In the genomic region with DNA sequence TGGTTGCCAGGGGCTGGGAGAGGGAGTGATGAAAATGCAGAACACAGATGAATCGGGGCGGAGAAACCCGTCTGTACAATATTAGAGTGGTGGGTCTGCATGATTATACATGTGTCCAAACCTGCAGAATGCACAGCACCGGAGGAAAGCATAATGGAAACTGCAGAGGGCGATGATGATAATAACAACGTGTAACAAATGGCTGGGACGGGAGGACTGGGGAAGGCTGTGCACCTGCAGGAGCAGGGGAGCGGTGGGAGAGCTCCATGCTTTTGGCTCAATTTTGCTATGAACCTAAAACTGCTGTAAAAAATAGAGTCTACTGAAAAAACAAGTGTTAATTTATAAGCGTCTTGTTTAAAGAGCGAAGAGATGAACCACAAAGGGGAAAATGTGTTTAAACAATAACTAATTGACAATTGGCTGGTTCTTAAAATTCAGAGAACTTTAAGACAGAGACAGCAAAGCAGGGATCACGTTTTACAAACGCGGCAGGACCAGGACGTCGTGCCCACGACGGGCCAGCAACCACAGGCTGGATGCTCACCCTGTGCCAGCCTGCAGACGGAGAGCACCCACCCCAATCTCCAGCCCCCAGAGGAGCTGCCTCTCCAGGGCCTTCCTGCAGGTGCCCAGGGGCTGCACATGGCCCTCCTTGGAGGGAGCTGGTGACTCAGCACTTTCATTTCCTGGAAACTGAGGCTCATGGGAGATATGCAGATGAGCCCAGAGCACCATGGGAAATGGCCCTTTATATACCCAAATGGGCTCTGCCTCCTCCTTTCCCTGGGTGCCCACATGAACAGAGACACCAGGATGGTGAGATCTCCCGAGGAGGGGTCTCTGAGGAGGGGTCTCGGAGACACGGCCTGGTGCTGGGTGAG, we compare ENCODE assay signal across 9 cellular contexts. TPM values are rescaled to one million over a fixed set of nuclear protein-coding genes. Genes with fewer than 3 reads are reported as not detected.
DNase-seq lines count a peak whose midpoint lies in the region; TF ChIP-seq lines count a peak whose summit lies in the region.
"Had no signal": no experiment of that assay in that cellular context is flagged by ENCODE, and none has a peak within 500 bp of the region (broad histone marks: within the 10 kb centered on the region; RNA-seq: fewer than 3 reads in every experiment).

Gene TEX19 (plus strand): TSS at position 781 of the 884 bp plus-strand sequence. CDS start 2,904 bp downstream, outside the sequence.

- H3K14ac ChIP-seq in neuronal stem cell (ENCODE audit: low read length) = no peak within 1 kb of the TSS

- H2BK120ac ChIP-seq in neuronal stem cell (ENCODE audit: low read depth, low read length) = no peak within 1 kb of the TSS

- peak within 1 kb of the TSS; percentile 54 for H2AFZ ChIP-seq in neuronal stem cell (ENCODE audit: low read length)

- no peak within 1 kb of the TSS for H2BK5ac ChIP-seq in neuronal stem cell (ENCODE audit: low read length)

- H2AK5ac ChIP-seq in neuronal stem cell (ENCODE audit: low read depth, low read length) = peak within 1 kb of the TSS; percentile 8

- TF ChIP-seq CTCF in dorsolateral prefrontal cortex (IDR thresholded peaks at IDR 0.05 in 54 of 56, conservative IDR thresholded peaks at IDR 0.05 in 2 of 56; ENCODE audit: low read depth in 1 of 56, partially characterized antibody in 56 of 56) (no peak), progenitor cell of endocrine pancreas (IDR thresholded peaks at IDR 0.05; ENCODE audit: unreplicated experiment) (no peak)

- WGBS in neuronal stem cell (ENCODE audit: extremely low coverage in 2 of 2, insufficient read length in 2 of 2, insufficient replicate concordance in 1 of 2), 2 donors = no CpG with 5 or more reads among the region's 21 CpGs

- H3K27me3 ChIP-seq in neuronal stem cell (ENCODE audit: control insufficient read depth in 3 of 3, insufficient read depth in 3 of 3, low read depth in 1 of 3, low read length in 3 of 3) (peaks cover 0 to 3% (median 0%) of the 10 kb centered on the region in 3 experiments), dorsolateral prefrontal cortex (peaks cover 0 to 51% (median 22%) of the 10 kb centered on the region in 45 donors)

- in situ Hi-C loops in SK-MEL-5 (cut with HindIII; ENCODE audit: low pct_unique_long_range_greater_than_20kb, low sequenced_read_pairs) = no loop called here

- peaks cover 22% of the 10 kb centered on the region for H3K27me3 Mint-ChIP-seq in progenitor cell of endocrine pancreas

- no peaks in the 10 kb centered on the region for H3K36me3 ChIP-seq in KOPT-K1 (ENCODE audit: insufficient read depth, low read length)
- no peaks in the 10 kb centered on the region for H3K36me3 ChIP-seq in neuronal stem cell (replicated peaks in 1 of 2; ENCODE audit: control insufficient read depth in 2 of 2, insufficient read depth in 2 of 2, low read length in 2 of 2)

- peaks cover 8 to 11% of the 10 kb centered on the region in 2 donors for H3K4me1 ChIP-seq in neuronal stem cell (ENCODE audit: control insufficient read depth in 2 of 2, insufficient read depth in 1 of 2, low read depth in 1 of 2, low read length in 2 of 2)

- no peak within 1 kb of the TSS for H3K23ac ChIP-seq in neuronal stem cell (ENCODE audit: low read depth, low read length, poor library complexity)

- no peaks in the 10 kb centered on the region for H3K79me1 ChIP-seq in neuronal stem cell (ENCODE audit: low read depth, low read length)

- peaks cover 4% of the 10 kb centered on the region for H3K4me1 Mint-ChIP-seq in progenitor cell of endocrine pancreas (ENCODE audit: low read depth)

- H4K91ac ChIP-seq in neuronal stem cell (ENCODE audit: low read depth, low read length, poor library complexity) = no peak within 1 kb of the TSS

- H3K9ac ChIP-seq in neuronal stem cell (ENCODE audit: low read depth, low read length, poor library complexity) = no peak within 1 kb of the TSS

- H3K9me3 ChIP-seq in KOPT-K1 (ENCODE audit: insufficient read depth, low read length, poor library complexity, severe bottlenecking) (no peaks in the 10 kb centered on the region), neuronal stem cell (replicated peaks in 1 of 2; ENCODE audit: control insufficient read depth in 2 of 2, insufficient read depth in 1 of 2, low read depth in 1 of 2, low read length in 2 of 2) (no peaks in the 10 kb centered on the region)

- no peaks in the 10 kb centered on the region for H3K9me3 Mint-ChIP-seq in progenitor cell of endocrine pancreas (ENCODE audit: low read depth)

- no peak within 1 kb of the TSS for H3K4me2 ChIP-seq in neuronal stem cell (ENCODE audit: insufficient read depth, low read length, poor library complexity, severe bottlenecking)

- no peak within 1 kb of the TSS for H3K4ac ChIP-seq in neuronal stem cell (ENCODE audit: low read length)

- H2BK15ac ChIP-seq in neuronal stem cell (ENCODE audit: low read length) = peak within 1 kb of the TSS; percentile 10

- H3K4me3 Mint-ChIP-seq in progenitor cell of endocrine pancreas (ENCODE audit: low read depth) = no peak within 1 kb of the TSS

- H3K36me3 Mint-ChIP-seq in progenitor cell of endocrine pancreas (ENCODE audit: insufficient read depth) = no peaks in the 10 kb centered on the region

- intact Hi-C loops in dorsolateral prefrontal cortex (cut with DNase I) = loop anchor here (10.0 kb wide), 4 partner anchors 136 to 416 kb away; no protein-coding TSS in a partner anchor

- no peak within 1 kb of the TSS for H3K27ac Mint-ChIP-seq in progenitor cell of endocrine pancreas

- H3K4me3 ChIP-seq in neuronal stem cell (ENCODE audit: low read length in 2 of 2) (no peak within 1 kb of the TSS), dorsolateral prefrontal cortex (no peak within 1 kb of the TSS)
- H3K4me3 ChIP-seq: lung had no signal

- DNase-seq in SIG-M5 treated with dmso at 0.1 percent for 504 hours (lab: John Stamatoyannopoulos, UW; ENCODE audit: unreplicated experiment) (peak; percentile 38), SIG-M5 (lab: John Stamatoyannopoulos, UW) (no peak), SK-MEL-5 (ENCODE audit: low read depth, low spot score) (peak; percentile 35), neuronal stem cell (ENCODE audit: low spot score) (no peak), dorsolateral prefrontal cortex (no peak), progenitor cell of endocrine pancreas (ENCODE audit: low spot score, unreplicated experiment) (no peak), NOMO-1 treated with dmso at 0.1 percent for 144 hours (lab: John Stamatoyannopoulos, UW; ENCODE audit: unreplicated experiment) (no peak)

- no peak within 1 kb of the TSS for H4K8ac ChIP-seq in neuronal stem cell (ENCODE audit: low read depth, low read length)

- peak within 1 kb of the TSS; percentile 57 for H3K27ac ChIP-seq in KOPT-K1 (ENCODE audit: low read depth, low read length, poor library complexity, severe bottlenecking)
- no peak within 1 kb of the TSS for H3K27ac ChIP-seq in neuronal stem cell (replicated peaks; ENCODE audit: low read length)
- no peak within 1 kb of the TSS for H3K27ac ChIP-seq in dorsolateral prefrontal cortex

- no peak within 1 kb of the TSS for H2BK12ac ChIP-seq in neuronal stem cell (ENCODE audit: low read length)

- H3K18ac ChIP-seq in neuronal stem cell (ENCODE audit: low read length) = peak within 1 kb of the TSS; percentile 15

RNA-seq across cellular contexts. Expression of gene TEX19, which starts in this region (rescaled TPM):
- total RNA-seq in SK-MEL-5 (2014; rRNA removed; shearing (Covaris generic)) = 0.05 and 0.19 TPM in 2 replicates
- 0.27 and 0.35 TPM in 2 replicates for polyA plus RNA-seq in SK-MEL-5 (2015; cell fraction: cytosol; rRNA removed)
- polyA plus RNA-seq in SK-MEL-5 (2015; cell fraction: nucleus; rRNA removed) = 0.18 TPM in 1 of 2 replicates, not detected in the other
- polyA plus RNA-seq in neuronal stem cell (2013, experiment 1 of 2) = 0.28 TPM
- polyA plus RNA-seq in neuronal stem cell (2013, experiment 2 of 2) = 0.19 TPM
- total RNA-seq in dorsolateral prefrontal cortex (not detected), progenitor cell of endocrine pancreas (0.24 TPM in 1 of 2 replicates, not detected in the other)
- total RNA-seq: lung had no signal

Comparison
In these comparisons a context has a peak if more than half of its experiments do, and no peak if none do; other contexts are left out.
1. Peak in DNase-seq in SK-MEL-5; RNA of the gene not detected or under 1 TPM.